ENCODE assay signal across 18 cellular contexts in genomic region chr21:45996311-45997204, GRCh38. TPM values are rescaled to one million over a fixed set of nuclear protein-coding genes. Genes with fewer than 3 reads are reported as not detected.
DNase-seq lines count a peak whose midpoint lies in the region; ATAC-seq lines count a peak whose summit lies in the region.
"Had no signal": no experiment of that assay in that cellular context is flagged by ENCODE, and none has a peak within 500 bp of the region (broad histone marks: within the 10 kb centered on the region; RNA-seq: fewer than 3 reads in every experiment).

No MANE protein-coding gene starts in this region.

- H3K4me3 ChIP-seq in adipocyte (ENCODE audit: low read length): no peak overlapping the region
- H3K4me3 ChIP-seq: gastrocnemius medialis, K562, tibial nerve had no signal

- POLR2A ChIA-PET in activated CD4-positive, alpha-beta T cell treated with anti-CD3 and anti-CD28 coated beads for 36 hours (lab: Charles Lee): no interaction called here

- intact Hi-C loops in activated CD4-positive, alpha-beta T cell treated with anti-CD3 and anti-CD28 coated beads for 36 hours (cut with DNase I, micrococcal nuclease): no loop called here
- intact Hi-C loops in left colon (cut with DNase I, micrococcal nuclease): no loop called here

- DNase-seq in activated CD4-positive, alpha-beta T cell treated with anti-CD3 and anti-CD28 coated beads for 36 hours: peak; percentile 3
- DNase-seq in activated CD4-positive, alpha-beta T cell treated with anti-CD3 and anti-CD28 coated beads, Interleukin-2, amount 50 U/mL, for 4 hours: no peak
- DNase-seq in adipocyte (ENCODE audit: low read depth) (no peak), left colon (peak; percentile 1 to 23)
- peak; percentile 19 for DNase-seq in stimulated activated CD8-positive, alpha-beta memory T cell treated with anti-CD3 and anti-CD28 coated beads, Interleukin-4, amount 100 ng/mL, for 48 hours
- DNase-seq: anterior cingulate cortex; COR-L47; effector CD4-positive, alpha-beta T cell; NCI-H1436; NCI-H774; SIG-M5 had no signal

- H3K9ac ChIP-seq in adipocyte (ENCODE audit: low read length): peak overlapping the region; percentile 80

- H3K27me3 ChIP-seq in adipocyte (replicated peaks; ENCODE audit: control insufficient read depth, insufficient read depth, low read length): no peaks in the 10 kb centered on the region
- H3K27me3 ChIP-seq: gastrocnemius medialis, tibial nerve had no signal

- no peak for ATAC-seq in activated CD4-positive, alpha-beta T cell treated with anti-CD3 and anti-CD28 coated beads for 36 hours
- ATAC-seq in left colon (no peak), HG02678 (IDR thresholded peaks at IDR 0.05; ENCODE audit: unreplicated experiment) (no peak), HG02870 (IDR thresholded peaks at IDR 0.05; ENCODE audit: unreplicated experiment) (no peak), HG03025 (IDR thresholded peaks at IDR 0.05; ENCODE audit: low FRiP score, unreplicated experiment) (no peak)
- ATAC-seq: gastrocnemius medialis; K562; naive thymus-derived CD8-positive, alpha-beta T cell had no signal

- H3K27ac Mint-ChIP-seq in activated CD4-positive, alpha-beta T cell treated with anti-CD3 and anti-CD28 coated beads for 36 hours: no peak overlapping the region
- H3K27ac Mint-ChIP-seq: naive thymus-derived CD8-positive, alpha-beta T cell had no signal

- no peak overlapping the region for H3K4me3 Mint-ChIP-seq in activated CD4-positive, alpha-beta T cell treated with anti-CD3 and anti-CD28 coated beads for 36 hours
- H3K4me3 Mint-ChIP-seq: naive thymus-derived CD8-positive, alpha-beta T cell had no signal

- H3K4me1 Mint-ChIP-seq in activated CD4-positive, alpha-beta T cell treated with anti-CD3 and anti-CD28 coated beads for 36 hours: no peaks in the 10 kb centered on the region

- no peaks in the 10 kb centered on the region for H3K9me3 ChIP-seq in adipocyte (ENCODE audit: control insufficient read depth, low read length)
- H3K9me3 ChIP-seq: gastrocnemius medialis, tibial nerve had no signal

- no peaks in the 10 kb centered on the region for H3K27me3 Mint-ChIP-seq in activated CD4-positive, alpha-beta T cell treated with anti-CD3 and anti-CD28 coated beads for 36 hours
- H3K27me3 Mint-ChIP-seq: naive thymus-derived CD8-positive, alpha-beta T cell had no signal

- no peaks in the 10 kb centered on the region for H3K9me3 Mint-ChIP-seq in activated CD4-positive, alpha-beta T cell treated with anti-CD3 and anti-CD28 coated beads for 36 hours (ENCODE audit: low read depth)
- H3K9me3 Mint-ChIP-seq: naive thymus-derived CD8-positive, alpha-beta T cell had no signal

- H3K36me3 ChIP-seq in adipocyte (ENCODE audit: control insufficient read depth, insufficient read depth, low read length, severe bottlenecking): peaks cover 96% of the 10 kb centered on the region

- peaks cover 46% of the 10 kb centered on the region for H3K4me1 ChIP-seq in adipocyte (ENCODE audit: control insufficient read depth, insufficient read depth, low read length)
- H3K4me1 ChIP-seq: gastrocnemius medialis had no signal

- H3K36me3 Mint-ChIP-seq in activated CD4-positive, alpha-beta T cell treated with anti-CD3 and anti-CD28 coated beads for 36 hours (ENCODE audit: low read depth): no peaks in the 10 kb centered on the region
- H3K36me3 Mint-ChIP-seq: naive thymus-derived CD8-positive, alpha-beta T cell had no signal

- CTCF ChIA-PET in activated CD4-positive, alpha-beta T cell treated with anti-CD3 and anti-CD28 coated beads for 36 hours (lab: Charles Lee): interaction anchor here (0.5 kb wide), 1 partner anchor 129 kb away, joined by 3 read pairs; no protein-coding TSS in a partner anchor

RNA-seq across cellular contexts. Expression of gene COL6A1, which starts 15.0 kb away (rescaled TPM):
- under 1 TPM; 0.57 to 0.69 TPM for total RNA-seq in activated CD4-positive, alpha-beta T cell treated with anti-CD3 and anti-CD28 coated beads for 36 hours
- total RNA-seq in left colon: 100 to 1,000 TPM in 1 of 2 donors, 10 to 100 TPM in 1; 32.2 to 111 TPM

Comparison
In these comparisons a context has a peak if more than half of its experiments do, and no peak if none do; other contexts are left out.
1. DNase-seq: peak in activated CD4-positive, alpha-beta T cell treated with anti-CD3 and anti-CD28 coated beads for 36 hours (single experiment), left colon (2 of 2) and stimulated activated CD8-positive, alpha-beta memory T cell treated with anti-CD3 and anti-CD28 coated beads, Interleukin-4, amount 100 ng/mL, for 48 hours (single experiment); none in activated CD4-positive, alpha-beta T cell treated with anti-CD3 and anti-CD28 coated beads, Interleukin-2, amount 50 U/mL, for 4 hours (0 of 2) and adipocyte (single experiment).
2. RNA of gene COL6A1, which starts 15.0 kb away (total RNA-seq): 32.2 to 111 TPM in left colon; 0.57 to 0.69 TPM in activated CD4-positive, alpha-beta T cell treated with anti-CD3 and anti-CD28 coated beads for 36 hours; every median in the first group is over 10 times any median in the second.